ENCODE assay signal across 9 cellular contexts in genomic region chr21:44919913-44920693, GRCh38. TPM values are rescaled to one million over a fixed set of nuclear protein-coding genes. Genes with fewer than 3 reads are reported as not detected.
DNase-seq lines count a peak whose midpoint lies in the region; ATAC-seq and TF ChIP-seq lines count a peak whose summit lies in the region.
"Had no signal": no experiment of that assay in that cellular context is flagged by ENCODE, and none has a peak within 500 bp of the region (broad histone marks: within the 10 kb centered on the region; RNA-seq: fewer than 3 reads in every experiment).

No MANE protein-coding gene starts in this region.

- peaks cover 32 to 44% (median 34%) of the 10 kb centered on the region in 3 donors for H3K27me3 ChIP-seq in skeletal muscle tissue (ENCODE audit: control insufficient read depth in 3 of 3, insufficient read depth in 3 of 3, low read length in 3 of 3)

- no peak for TF ChIP-seq CTCF in coronary artery (IDR thresholded peaks at IDR 0.05)

- H3K27ac ChIP-seq in coronary artery (peak overlapping the region in 1 of 2 donors; percentile 56), skeletal muscle tissue (ENCODE audit: low read depth, low read length) (no peak overlapping the region)

- DNase-seq in coronary artery (ENCODE audit: low spot score) (no peak), NOMO-1 treated with dmso at 0.1 percent for 144 hours (lab: John Stamatoyannopoulos, UW; ENCODE audit: unreplicated experiment) (no peak), SKM-1 treated with dmso at 0.1 percent for 144 hours (lab: John Stamatoyannopoulos, UW; ENCODE audit: unreplicated experiment) (no peak), inferior parietal cortex (ENCODE audit: extremely low spot score) (no peak)
- DNase-seq: NCI-H2107 had no signal

- H3K9me3 ChIP-seq in skeletal muscle tissue (ENCODE audit: control insufficient read depth in 3 of 3, low read length in 3 of 3): no peaks in the 10 kb centered on the region

- peaks cover 3 to 7% (median 5%) of the 10 kb centered on the region in 3 donors for H3K4me1 ChIP-seq in skeletal muscle tissue (ENCODE audit: control insufficient read depth in 3 of 3, insufficient read depth in 3 of 3, low read length in 3 of 3)

- no peaks in the 10 kb centered on the region for H3K36me3 ChIP-seq in skeletal muscle tissue (ENCODE audit: control insufficient read depth in 3 of 3, insufficient read depth in 3 of 3, low read length in 3 of 3)

- peak; percentile 12 for ATAC-seq in GM18868 (IDR thresholded peaks at IDR 0.05; ENCODE audit: unreplicated experiment)
- ATAC-seq in HG03378 (IDR thresholded peaks at IDR 0.05; ENCODE audit: unreplicated experiment): peak; percentile 4
- ATAC-seq in HG02840 (IDR thresholded peaks at IDR 0.05; ENCODE audit: low FRiP score, unreplicated experiment): no peak

- H3K9ac ChIP-seq in skeletal muscle tissue (ENCODE audit: low read depth in 1 of 3, low read length in 3 of 3): peak overlapping the region in 1 of 3 donors; percentile 16

- peak overlapping the region; percentile 62 for H3K4me3 ChIP-seq in coronary artery
- peak overlapping the region; percentile 49 to 65 (median 62) for H3K4me3 ChIP-seq in skeletal muscle tissue (ENCODE audit: low read length in 3 of 3)

RNA-seq across cellular contexts. Expression of gene ITGB2, which starts 0.6 kb away (rescaled TPM):
- 19.8 TPM for total RNA-seq in skeletal muscle tissue

RNA-seq across cellular contexts. Expression of gene SLX9, which starts 19.7 kb away (rescaled TPM):
- 10.4 TPM for total RNA-seq in skeletal muscle tissue

RNA-seq across cellular contexts. Expression of gene PTTG1IP, which starts 46.6 kb away (rescaled TPM):
- 98.1 TPM for total RNA-seq in skeletal muscle tissue
